ENCODE assay signal across 2 cellular contexts in genomic region chr10:42769653-42770052, GRCh38.
TF ChIP-seq lines count a peak whose summit lies in the region.

No MANE protein-coding gene starts in this region.

TF ChIP-seq in IMR-90, 13 proteins besides CTCF, POLR2A, EP300 and RAD21:
- no peak for TF ChIP-seq RFX5 (IDR thresholded peaks at IDR 0.05; ENCODE audit: low read depth, low read length)
- no peak for TF ChIP-seq CEBPB (IDR thresholded peaks at IDR 0.05; ENCODE audit: low read depth, low read length)
- no peak for TF ChIP-seq SMC3 (IDR thresholded peaks at IDR 0.05; ENCODE audit: low read depth, low read length)
- no peak for TF ChIP-seq MAFK (IDR thresholded peaks at IDR 0.05; ENCODE audit: low read depth, low read length)
- TF ChIP-seq RCOR1 (IDR thresholded peaks at IDR 0.05; ENCODE audit: insufficient replicate concordance, low read length): no peak
- no peak for TF ChIP-seq MAZ (IDR thresholded peaks at IDR 0.05; ENCODE audit: borderline replicate concordance, low read depth, low read length)
- no peak for TF ChIP-seq CHD1 (IDR thresholded peaks at IDR 0.05; ENCODE audit: low read depth, low read length)
- no peak for TF ChIP-seq BHLHE40 (IDR thresholded peaks at IDR 0.05; ENCODE audit: low read depth, low read length)
- TF ChIP-seq USF2 (IDR thresholded peaks at IDR 0.05; ENCODE audit: low read depth, low read length): no peak
- no peak for TF ChIP-seq MXI1 (IDR thresholded peaks at IDR 0.05; ENCODE audit: borderline replicate concordance, low read depth, low read length)
- no peak for TF ChIP-seq NFE2L2 (IDR thresholded peaks at IDR 0.05; ENCODE audit: low read depth, low read length)
- TF ChIP-seq FOS (IDR thresholded peaks at IDR 0.05; ENCODE audit: low read depth, low read length): no peak
- no peak for TF ChIP-seq ELK1 (IDR thresholded peaks at IDR 0.05; ENCODE audit: borderline replicate concordance, low read depth, low read length)

TF ChIP-seq in SK-N-SH, 30 proteins besides CTCF, POLR2A, EP300 and RAD21:
- TF ChIP-seq TAF1 (IDR thresholded peaks at IDR 0.05; ENCODE audit: borderline replicate concordance, low read depth, low read length): no peak
- TF ChIP-seq TCF12 (IDR thresholded peaks at IDR 0.05): no peak
- no peak for TF ChIP-seq POLR2AphosphoS5 (IDR thresholded peaks at IDR 0.05; ENCODE audit: low read depth, low read length)
- TF ChIP-seq RFX5 (IDR thresholded peaks at IDR 0.05; ENCODE audit: low read length): no peak
- TF ChIP-seq FOSL2 (IDR thresholded peaks at IDR 0.05; ENCODE audit: borderline replicate concordance, low read depth): no peak
- no peak for TF ChIP-seq ELF1 (IDR thresholded peaks at IDR 0.05)
- TF ChIP-seq YY1 (IDR thresholded peaks at IDR 0.05; ENCODE audit: low read depth): no peak
- TF ChIP-seq NRF1 (IDR thresholded peaks at IDR 0.05; ENCODE audit: low read depth, low read length): peak; percentile 28
- TF ChIP-seq RXRA (IDR thresholded peaks at IDR 0.05; ENCODE audit: borderline replicate concordance, low read depth): no peak
